ENCODE assay signal across 8 cellular contexts in genomic region chr17:57284984-57285646, GRCh38. TPM values are rescaled to one million over a fixed set of nuclear protein-coding genes. Genes with fewer than 3 reads are reported as not detected.
A peak's percentile ranks its signal among the peaks of the same experiment; 100 is the strongest.
DNase-seq lines count a peak whose midpoint lies in the region; ATAC-seq and TF ChIP-seq lines count a peak whose summit lies in the region.

No MANE protein-coding gene starts in this region.

- H3K4me1 Mint-ChIP-seq in activated T-helper 2 cell treated with anti-CD3 and anti-CD28 coated beads, Interferon-gamma antibody, Interleukin-2, Interleukin-4, amounts not matched to agents 10 μg/mL and 5 μg/mL and 100 μg/mL, durations not matched to agents 14 hours and 24 hours and 36 hours (ENCODE audit: low read depth), result peaks cover 76% of the 10 kb centered on the region
- peaks cover 99% of the 10 kb centered on the region for H3K4me1 Mint-ChIP-seq in neural progenitor cell

- H3K4me3 ChIP-seq in neural progenitor cell, result no peak overlapping the region
- no peak overlapping the region for H3K4me3 ChIP-seq in sigmoid colon

- peaks cover 43% of the 10 kb centered on the region for H3F3A ChIP-seq in neural progenitor cell (ENCODE audit: low read depth)

- no peak overlapping the region for H2AFZ ChIP-seq in neural progenitor cell (replicated peaks)

- intact Hi-C loops in activated T-helper 2 cell treated with anti-CD3 and anti-CD28 coated beads, Interferon-gamma antibody, Interleukin-2, Interleukin-4, amounts not matched to agents 10 μg/mL and 5 μg/mL and 100 μg/mL, durations not matched to agents 14 hours and 24 hours and 36 hours (cut with micrococcal nuclease), result loop anchor here (1.0 to 5.0 kb wide), 5 partner anchors 28 to 178 kb away; no protein-coding TSS in a partner anchor
- intact Hi-C loops in sigmoid colon (cut with DNase I), result loop anchor here (5.0 kb wide), 1 partner anchor 322 kb away; no protein-coding TSS in a partner anchor

- H3K27ac Mint-ChIP-seq in activated T-helper 2 cell treated with anti-CD3 and anti-CD28 coated beads, Interferon-gamma antibody, Interleukin-2, Interleukin-4, amounts not matched to agents 10 μg/mL and 5 μg/mL and 100 μg/mL, durations not matched to agents 14 hours and 24 hours and 36 hours, result peak overlapping the region; percentile 88
- peak overlapping the region; percentile 84 for H3K27ac Mint-ChIP-seq in neural progenitor cell

- peak overlapping the region; percentile 68 for H3K4me3 Mint-ChIP-seq in activated T-helper 2 cell treated with anti-CD3 and anti-CD28 coated beads, Interferon-gamma antibody, Interleukin-2, Interleukin-4, amounts not matched to agents 10 μg/mL and 5 μg/mL and 100 μg/mL, durations not matched to agents 14 hours and 24 hours and 36 hours (ENCODE audit: low read depth)
- H3K4me3 Mint-ChIP-seq in neural progenitor cell, result peak overlapping the region; percentile 59

- no peak overlapping the region for H3K9ac ChIP-seq in neural progenitor cell

- DNase-seq in NAMALWA (ENCODE audit: low spot score) (peak; percentile 79), neural progenitor cell (ENCODE audit: low spot score) (peak; percentile 46), sigmoid colon (no peak), NCI-H1417 treated with DMSO at 0.1 percent for 48 hours (lab: John Stamatoyannopoulos, UW) (no peak), AG08396 (ENCODE audit: low spot score) (no peak), NCI-H774 (lab: John Stamatoyannopoulos, UW) (no peak)
- peak; percentile 58 for DNase-seq in activated T-helper 2 cell treated with anti-CD3 and anti-CD28 coated beads, Interferon-gamma antibody, Interleukin-2, Interleukin-4, amounts not matched to agents 10 μg/mL and 5 μg/mL and 100 μg/mL, durations not matched to agents 14 hours and 24 hours and 36 hours (ENCODE audit: low spot score)

- peaks cover 100% of the 10 kb centered on the region for H3K79me2 ChIP-seq in neural progenitor cell (ENCODE audit: low read depth)

- H3K27me3 ChIP-seq in neural progenitor cell (no peaks in the 10 kb centered on the region), sigmoid colon (no peaks in the 10 kb centered on the region)

- no peaks in the 10 kb centered on the region for H3K9me3 ChIP-seq in neural progenitor cell (ENCODE audit: low read depth)
- no peaks in the 10 kb centered on the region for H3K9me3 ChIP-seq in sigmoid colon

- peaks cover 100% of the 10 kb centered on the region for H4K20me1 ChIP-seq in neural progenitor cell (ENCODE audit: low read depth)

- peaks cover 85% of the 10 kb centered on the region for H3K4me1 ChIP-seq in neural progenitor cell
- H3K4me1 ChIP-seq in sigmoid colon, result peaks cover 0 to 44% (median 39%) of the 10 kb centered on the region in 4 donors

- no peak for TF ChIP-seq POLR2A in sigmoid colon (IDR thresholded peaks at IDR 0.05)

- TF ChIP-seq CTCF in neural progenitor cell (IDR thresholded peaks at IDR 0.05), result no peak
- TF ChIP-seq CTCF in sigmoid colon (IDR thresholded peaks at IDR 0.05), result no peak

- H3K36me3 ChIP-seq in neural progenitor cell (no peaks in the 10 kb centered on the region), sigmoid colon (no peaks in the 10 kb centered on the region)

- peaks cover 70% of the 10 kb centered on the region for H3K36me3 Mint-ChIP-seq in activated T-helper 2 cell treated with anti-CD3 and anti-CD28 coated beads, Interferon-gamma antibody, Interleukin-2, Interleukin-4, amounts not matched to agents 10 μg/mL and 5 μg/mL and 100 μg/mL, durations not matched to agents 14 hours and 24 hours and 36 hours (ENCODE audit: low read depth)
- H3K36me3 Mint-ChIP-seq in neural progenitor cell, result peaks cover 19% of the 10 kb centered on the region

- no peaks in the 10 kb centered on the region for H3K9me3 Mint-ChIP-seq in activated T-helper 2 cell treated with anti-CD3 and anti-CD28 coated beads, Interferon-gamma antibody, Interleukin-2, Interleukin-4, amounts not matched to agents 10 μg/mL and 5 μg/mL and 100 μg/mL, durations not matched to agents 14 hours and 24 hours and 36 hours
- no peaks in the 10 kb centered on the region for H3K9me3 Mint-ChIP-seq in neural progenitor cell

- TF ChIP-seq EP300 in sigmoid colon (IDR thresholded peaks at IDR 0.05), result no peak

- 50 to 85% methylated on average over 13 of the region's 13 CpGs for WGBS in sigmoid colon, 2 donors

- peak overlapping the region; percentile 42 for H3K4me2 ChIP-seq in neural progenitor cell

- no peaks in the 10 kb centered on the region for H3K27me3 Mint-ChIP-seq in activated T-helper 2 cell treated with anti-CD3 and anti-CD28 coated beads, Interferon-gamma antibody, Interleukin-2, Interleukin-4, amounts not matched to agents 10 μg/mL and 5 μg/mL and 100 μg/mL, durations not matched to agents 14 hours and 24 hours and 36 hours (ENCODE audit: low read depth)
- peaks cover 8% of the 10 kb centered on the region for H3K27me3 Mint-ChIP-seq in neural progenitor cell (ENCODE audit: insufficient read depth, low read depth)

- H3K27ac ChIP-seq in neural progenitor cell, result no peak overlapping the region
- H3K27ac ChIP-seq in sigmoid colon, result no peak overlapping the region

- peak; percentile 62 for ATAC-seq in GM21381 (IDR thresholded peaks at IDR 0.05; ENCODE audit: unreplicated experiment)

RNA-seq across cellular contexts. Expression of gene MSI2, which starts 28.8 kb away (rescaled TPM):
- total RNA-seq in activated T-helper 2 cell treated with anti-CD3 and anti-CD28 coated beads, Interferon-gamma antibody, Interleukin-2, Interleukin-4, amounts not matched to agents 10 μg/mL and 5 μg/mL and 100 μg/mL, durations not matched to agents 14 hours and 24 hours and 36 hours, result 181 and 198 TPM in 2 replicates
- total RNA-seq in neural progenitor cell (ENCODE audit: low replicate concordance) (92.7 and 96.9 TPM in 2 replicates), sigmoid colon (10 to 100 TPM; 19.5 to 25.8 (median 20.8) TPM)
- 10 to 100 TPM; 12.6 to 24.0 (median 22.2) TPM for polyA plus RNA-seq in sigmoid colon

Comparison
In these comparisons a context has a peak if more than half of its experiments do, and no peak if none do; other contexts are left out.
1. DNase-seq: peak in NAMALWA (single experiment), activated T-helper 2 cell treated with anti-CD3 and anti-CD28 coated beads, Interferon-gamma antibody, Interleukin-2, Interleukin-4, amounts not matched to agents 10 μg/mL and 5 μg/mL and 100 μg/mL, durations not matched to agents 14 hours and 24 hours and 36 hours (single experiment) and neural progenitor cell (single experiment); none in sigmoid colon (single experiment), NCI-H1417 treated with DMSO at 0.1 percent for 48 hours (single experiment), AG08396 (single experiment) and NCI-H774 (single experiment).